8 cellular contexts compared by ENCODE assay signal in the genomic region with DNA sequence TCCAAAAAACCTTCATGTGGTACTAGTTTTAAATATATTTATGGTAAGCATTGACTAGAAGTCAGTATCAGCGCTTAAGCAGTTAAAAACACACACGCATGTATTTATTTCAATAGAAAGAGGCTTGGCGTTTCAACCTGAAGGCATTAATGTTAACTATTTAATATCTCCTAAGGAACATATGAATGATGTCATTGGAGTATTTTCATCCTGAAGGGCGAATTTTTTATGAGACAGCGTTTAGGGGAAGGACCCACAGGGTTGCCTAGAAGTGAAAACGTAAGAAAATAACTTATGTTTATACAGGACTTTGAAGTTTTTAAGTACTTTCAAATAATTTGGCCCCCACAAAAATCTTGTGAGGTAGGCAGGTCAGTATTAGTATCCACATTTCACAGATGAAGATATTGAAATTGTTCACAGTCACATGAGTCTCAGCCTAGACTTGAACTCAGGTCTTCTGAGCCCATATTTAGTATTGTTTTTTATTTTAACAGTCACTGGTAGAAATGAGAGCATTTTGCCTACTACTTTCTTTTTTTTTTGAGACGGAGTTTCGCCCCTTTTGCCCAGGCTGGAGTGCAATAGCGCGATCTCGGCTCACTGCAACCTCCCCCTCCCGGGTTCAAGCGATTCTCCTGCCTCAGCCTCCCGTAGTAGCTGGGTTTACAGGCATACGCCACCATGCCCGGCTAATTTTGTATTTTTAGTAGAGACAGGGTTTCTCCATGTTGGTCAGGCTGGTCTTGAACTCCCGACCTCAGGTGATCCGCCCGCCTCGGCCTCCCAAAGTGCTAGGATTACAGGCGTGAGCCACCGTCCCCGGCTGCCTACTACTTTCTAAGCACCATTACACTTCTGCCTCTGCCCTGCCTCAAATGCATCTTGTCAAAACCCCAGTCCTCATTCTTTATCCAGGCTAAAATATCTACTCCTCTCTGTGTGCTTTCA. TPM values are rescaled to one million over a fixed set of nuclear protein-coding genes. Genes with fewer than 3 reads are reported as not detected.
A peak's percentile ranks its signal among the peaks of the same experiment; 100 is the strongest.
DNase-seq lines count a peak whose midpoint lies in the region; ATAC-seq, FAIRE-seq and TF ChIP-seq lines count a peak whose summit lies in the region.

No MANE protein-coding gene starts in this region.

- CTCF ChIA-PET in GM10248 (lab: Yijun Ruan, JAX) = interaction anchor here (0.8 to 1.9 kb wide), 6 partner anchors 10 to 153 kb away, joined by 3 to 4 read pairs (median 3); no protein-coding TSS in a partner anchor

- H3K36me3 ChIP-seq in SJCRH30 (no peaks in the 10 kb centered on the region), sigmoid colon (no peaks in the 10 kb centered on the region)

- H3K4me1 ChIP-seq in SJCRH30 (no peaks in the 10 kb centered on the region; the same call in 1 of the 2 replicates), sigmoid colon (peaks cover 0 to 53% (median 28%) of the 10 kb centered on the region in 4 donors)

- intact Hi-C loops in sigmoid colon (cut with DNase I) = loop anchor here (2.0 kb wide), 1 partner anchor 14 kb away; no protein-coding TSS in a partner anchor

- TF ChIP-seq POLR2A in sigmoid colon (IDR thresholded peaks at IDR 0.05) = no peak

- TF ChIP-seq EP300 in sigmoid colon (IDR thresholded peaks at IDR 0.05) = no peak

- ATAC-seq in HG03097 (IDR thresholded peaks at IDR 0.05; ENCODE audit: low FRiP score, unreplicated experiment) (no peak), GM21447 (IDR thresholded peaks at IDR 0.05; ENCODE audit: unreplicated experiment) (no peak)

- 12 to 49% methylated on average over 23 of the region's 23 CpGs for WGBS in sigmoid colon, 2 donors

- POLR2A ChIA-PET in GM10248 (lab: Yijun Ruan, JAX) = no interaction called here

- H3K27ac ChIP-seq in SJCRH30 (no peak overlapping the region), sigmoid colon (peak overlapping the region; percentile 11 to 99 (median 98))

- DNase-seq in GM19239 (ENCODE audit: insufficient read length, low spot score) = no peak
- no peak for DNase-seq in SJCRH30
- DNase-seq in fibroblast of mammary gland (ENCODE audit: low read depth) = no peak
- DNase-seq in sigmoid colon = no peak
- no peak for DNase-seq in activated effector memory CD4-positive, alpha-beta T cell treated with Interleukin-2 at 50 U/mL for 16 hours
- DNase-seq in GM10248 (ENCODE audit: extremely low spot score) = no peak

- H3K27me3 ChIP-seq in SJCRH30 (no peaks in the 10 kb centered on the region), sigmoid colon (no peaks in the 10 kb centered on the region)

- FAIRE-seq in GM19239 (lab: Jason Lieb, UNC) = peak; percentile 39

- H3K9me3 ChIP-seq in SJCRH30 (replicated peaks) (no peaks in the 10 kb centered on the region), sigmoid colon (no peaks in the 10 kb centered on the region)

- no peak for TF ChIP-seq CTCF in fibroblast of mammary gland (conservative IDR thresholded peaks at IDR 0.05; ENCODE audit: control insufficient read depth, insufficient read depth, low read depth, low read length)
- TF ChIP-seq CTCF in sigmoid colon (IDR thresholded peaks at IDR 0.05) = no peak
- TF ChIP-seq CTCF in GM10248 (IDR thresholded peaks at IDR 0.05; ENCODE audit: control extremely low read depth, extremely low read depth, low read depth, missing control alignments) = no peak

- peak overlapping the region; percentile 95 for H3K4me3 ChIP-seq in SJCRH30
- peak overlapping the region; percentile 95 for H3K4me3 ChIP-seq in fibroblast of mammary gland (ENCODE audit: control insufficient read depth, low read depth, low read length)
- H3K4me3 ChIP-seq in sigmoid colon = peak overlapping the region; percentile 86 to 98 (median 94)

RNA-seq across cellular contexts. Expression of a gene that starts 1.8 kb away (rescaled TPM):
- 32.2 and 37.3 TPM in 2 replicates for total RNA-seq in SJCRH30 (2014; rRNA removed; shearing (Covaris generic))
- 10 to 100 TPM; 72.1 to 96.1 (median 76.5) TPM for total RNA-seq in sigmoid colon
- polyA plus RNA-seq in sigmoid colon = 10 to 100 TPM; 15.6 to 17.3 (median 16.5) TPM

RNA-seq across cellular contexts. Expression of a gene that starts 50.7 kb away (rescaled TPM):
- total RNA-seq in SJCRH30 (2014; rRNA removed; shearing (Covaris generic)) = 10.3 and 11.6 TPM in 2 replicates
- total RNA-seq in sigmoid colon = 10 to 100 TPM; 16.0 to 22.5 (median 21.1) TPM
- 10 to 100 TPM; 22.4 to 27.7 (median 22.8) TPM for polyA plus RNA-seq in sigmoid colon
